ENCODE assay signal across 24 cellular contexts in the genomic region with DNA sequence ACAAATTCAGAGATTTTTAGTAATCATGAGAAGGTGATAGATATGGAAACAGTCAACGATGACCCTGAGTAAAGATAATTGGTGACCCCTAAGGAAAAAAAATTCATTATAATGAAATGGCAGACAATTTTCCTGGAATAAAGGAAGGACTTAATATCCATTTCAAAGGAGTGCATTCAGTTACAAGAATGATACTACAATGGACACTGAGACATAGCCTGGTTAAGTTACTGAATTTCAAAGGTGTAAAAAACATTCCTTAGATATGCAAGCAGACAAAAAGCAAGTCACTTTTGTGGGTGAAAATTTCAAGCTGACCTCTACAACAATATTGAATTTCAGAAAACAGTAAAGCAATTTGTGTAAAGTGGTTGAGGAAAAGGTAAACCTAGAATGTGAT.
"Had no signal": no experiment of that assay in that cellular context is flagged by ENCODE, and none has a peak within 500 bp of the region (broad histone marks: within the 10 kb centered on the region; RNA-seq: fewer than 3 reads in every experiment).

No MANE protein-coding gene starts in this region.

- ATAC-seq: stimulated activated effector memory CD8-positive, alpha-beta T cell treated with anti-CD3 and anti-CD28 coated beads, Interleukin-12 subunit alpha, Interleukin-12 subunit beta, amount 100 ng/mL, for 72 hours; stimulated activated memory B cell treated with anti-CD40 and anti-IgM and Interleukin-4, amounts not matched to agents 10 μg/mL and 1 μg/mL and 100 μg/mL, for 72 hours; stimulated activated naive B cell treated with anti-CD40 and anti-IgM and Interleukin-4, amounts not matched to agents 10 μg/mL and 1 μg/mL and 100 μg/mL, for 72 hours; stimulated activated naive CD8-positive, alpha-beta T cell treated with anti-CD3 and anti-CD28 coated beads, Interleukin-15, amount 100 ng/mL, for 72 hours; stimulated activated naive CD8-positive, alpha-beta T cell treated with anti-CD3 and anti-CD28 coated beads, Interleukin-15, Interleukin-2, amounts not matched to agents 100 U/mL and 50 U/mL, for 24 hours; upper lobe of right lung had no signal

- H3K4me3 Mint-ChIP-seq: stimulated activated effector memory CD8-positive, alpha-beta T cell treated with anti-CD3 and anti-CD28 coated beads, Interleukin-12 subunit alpha, Interleukin-12 subunit beta, amount 100 ng/mL, for 72 hours; stimulated activated memory B cell treated with anti-CD40 and anti-IgM and Interleukin-4, amounts not matched to agents 10 μg/mL and 1 μg/mL and 100 μg/mL, for 72 hours; stimulated activated naive B cell treated with anti-CD40 and anti-IgM and Interleukin-4, amounts not matched to agents 10 μg/mL and 1 μg/mL and 100 μg/mL, for 72 hours; stimulated activated naive CD8-positive, alpha-beta T cell treated with anti-CD3 and anti-CD28 coated beads, Interleukin-15, amount 100 ng/mL, for 72 hours; stimulated activated naive CD8-positive, alpha-beta T cell treated with anti-CD3 and anti-CD28 coated beads, Interleukin-15, Interleukin-2, amounts not matched to agents 100 ng/mL and 50 ng/mL, for 24 hours; type B pancreatic cell had no signal

- H3K9me3 Mint-ChIP-seq: stimulated activated memory B cell treated with anti-CD40 and anti-IgM and Interleukin-4, amounts not matched to agents 10 μg/mL and 1 μg/mL and 100 μg/mL, for 72 hours; stimulated activated naive B cell treated with anti-CD40 and anti-IgM and Interleukin-4, amounts not matched to agents 10 μg/mL and 1 μg/mL and 100 μg/mL, for 72 hours; stimulated activated naive CD8-positive, alpha-beta T cell treated with anti-CD3 and anti-CD28 coated beads, Interleukin-15, Interleukin-2, amounts not matched to agents 100 ng/mL and 50 ng/mL, for 24 hours had no signal

- H3K36me3 Mint-ChIP-seq: stimulated activated effector memory CD8-positive, alpha-beta T cell treated with anti-CD3 and anti-CD28 coated beads, Interleukin-12 subunit alpha, Interleukin-12 subunit beta, amount 100 ng/mL, for 72 hours; stimulated activated memory B cell treated with anti-CD40 and anti-IgM and Interleukin-4, amounts not matched to agents 10 μg/mL and 1 μg/mL and 100 μg/mL, for 72 hours; stimulated activated naive B cell treated with anti-CD40 and anti-IgM and Interleukin-4, amounts not matched to agents 10 μg/mL and 1 μg/mL and 100 μg/mL, for 72 hours; type B pancreatic cell had no signal

- DNase-seq: stimulated activated CD4-positive, alpha-beta T cell treated with anti-CD3 and anti-CD28 coated beads, Interleukin-2, amount 100 ng/mL, for 48 hours; stimulated activated CD4-positive, alpha-beta T cell treated with anti-CD3 and anti-CD28 coated beads, Interleukin-4, amount 100 ng/mL, for 1 hour; stimulated activated CD4-positive, alpha-beta T cell treated with anti-CD3 and anti-CD28 coated beads, Interleukin-4, amount 100 ng/mL, for 24 hours; stimulated activated CD4-positive, alpha-beta T cell treated with anti-CD3 and anti-CD28 coated beads, Interleukin-4, amount 100 ng/mL, for 4 hours; stimulated activated CD8-positive, alpha-beta memory T cell treated with anti-CD3 and anti-CD28 coated beads, Interleukin-4, amount 100 ng/mL, for 48 hours; stimulated activated naive B cell treated with anti-CD40 and anti-IgM and Interleukin-4, amounts not matched to agents 10 μg/mL and 1 μg/mL and 100 μg/mL, for 72 hours; stimulated activated naive CD4-positive, alpha-beta T cell; stimulated activated naive CD4-positive, alpha-beta T cell treated with Interleukin-2 at 50 U/mL for 16 hours; stimulated activated naive CD8-positive, alpha-beta T cell treated with anti-CD3 and anti-CD28 coated beads, Interleukin-15, amount 100 ng/mL, for 72 hours; stimulated activated naive CD8-positive, alpha-beta T cell treated with anti-CD3 and anti-CD28 coated beads, Interleukin-15, Interleukin-2, amounts not matched to agents 100 U/mL and 50 U/mL, for 24 hours; stomach; substantia nigra; testis; thyroid gland; tibial artery; transverse colon; trophoblast cell; upper lobe of left lung; upper lobe of right lung; uterus had no signal

- H3K27ac Mint-ChIP-seq: stimulated activated effector memory CD8-positive, alpha-beta T cell treated with anti-CD3 and anti-CD28 coated beads, Interleukin-12 subunit alpha, Interleukin-12 subunit beta, amount 100 ng/mL, for 72 hours; stimulated activated memory B cell treated with anti-CD40 and anti-IgM and Interleukin-4, amounts not matched to agents 10 μg/mL and 1 μg/mL and 100 μg/mL, for 72 hours; stimulated activated naive B cell treated with anti-CD40 and anti-IgM and Interleukin-4, amounts not matched to agents 10 μg/mL and 1 μg/mL and 100 μg/mL, for 72 hours; stimulated activated naive CD8-positive, alpha-beta T cell treated with anti-CD3 and anti-CD28 coated beads, Interleukin-15, amount 100 ng/mL, for 72 hours; stimulated activated naive CD8-positive, alpha-beta T cell treated with anti-CD3 and anti-CD28 coated beads, Interleukin-15, Interleukin-2, amounts not matched to agents 100 ng/mL and 50 ng/mL, for 24 hours; type B pancreatic cell had no signal

- H3K27me3 Mint-ChIP-seq: stimulated activated memory B cell treated with anti-CD40 and anti-IgM and Interleukin-4, amounts not matched to agents 10 μg/mL and 1 μg/mL and 100 μg/mL, for 72 hours; stimulated activated naive B cell treated with anti-CD40 and anti-IgM and Interleukin-4, amounts not matched to agents 10 μg/mL and 1 μg/mL and 100 μg/mL, for 72 hours; stimulated activated naive CD8-positive, alpha-beta T cell treated with anti-CD3 and anti-CD28 coated beads, Interleukin-15, amount 100 ng/mL, for 72 hours; stimulated activated naive CD8-positive, alpha-beta T cell treated with anti-CD3 and anti-CD28 coated beads, Interleukin-15, Interleukin-2, amounts not matched to agents 100 ng/mL and 50 ng/mL, for 24 hours; type B pancreatic cell had no signal

- H3K4me1 Mint-ChIP-seq: stimulated activated effector memory CD8-positive, alpha-beta T cell treated with anti-CD3 and anti-CD28 coated beads, Interleukin-12 subunit alpha, Interleukin-12 subunit beta, amount 100 ng/mL, for 72 hours; stimulated activated memory B cell treated with anti-CD40 and anti-IgM and Interleukin-4, amounts not matched to agents 10 μg/mL and 1 μg/mL and 100 μg/mL, for 72 hours; stimulated activated naive B cell treated with anti-CD40 and anti-IgM and Interleukin-4, amounts not matched to agents 10 μg/mL and 1 μg/mL and 100 μg/mL, for 72 hours; stimulated activated naive CD8-positive, alpha-beta T cell treated with anti-CD3 and anti-CD28 coated beads, Interleukin-15, amount 100 ng/mL, for 72 hours had no signal
